In genomic region chr2:101597347-101597944, GRCh38 we compare ENCODE assay signal across 1 cellular context.
A peak's percentile ranks its signal among the peaks of the same experiment; 100 is the strongest.
TF ChIP-seq lines count a peak whose summit lies in the region.

No MANE protein-coding gene starts in this region.

TF ChIP-seq in HepG2, 621 proteins besides CTCF, POLR2A, EP300 and RAD21 (continued from another document and continues in another):
- TF ChIP-seq ZBTB34 (CRISPR knock-in tag; IDR thresholded peaks at IDR 0.05) (no peak), HNF4A (CRISPR knock-in tag; IDR thresholded peaks at IDR 0.05) (peak; percentile 92), RBAK (CRISPR knock-in tag; IDR thresholded peaks at IDR 0.05) (no peak), DRAP1 (CRISPR knock-in tag; IDR thresholded peaks at IDR 0.05) (peak; percentile 31; the same call in 1 of the 2 replicates), ZNF275 (CRISPR knock-in tag; IDR thresholded peaks at IDR 0.05; ENCODE audit: borderline replicate concordance) (no peak), ZGPAT (CRISPR knock-in tag; IDR thresholded peaks at IDR 0.05) (peak; percentile 67), ZNF644 (CRISPR knock-in tag; IDR thresholded peaks at IDR 0.05; ENCODE audit: low read depth) (peak; percentile 44; the same call in 1 of the 2 replicates), ATF2 (CRISPR knock-in tag; IDR thresholded peaks at IDR 0.05) (0 out of 2 replicates have a peak, but pooled peaks have one; percentile 62), CREB1 (IDR thresholded peaks at IDR 0.05) (no peak), CREB1 (CRISPR knock-in tag; IDR thresholded peaks at IDR 0.05) (0 out of 2 replicates have a peak, but pooled peaks have one; percentile 35), ZNF260 (CRISPR knock-in tag; IDR thresholded peaks at IDR 0.05; ENCODE audit: borderline replicate concordance, low read depth) (no peak), ZNF703 (CRISPR knock-in tag; IDR thresholded peaks at IDR 0.05; ENCODE audit: borderline replicate concordance) (no peak), SP140L (CRISPR knock-in tag; IDR thresholded peaks at IDR 0.05; ENCODE audit: borderline replicate concordance) (0 out of 2 replicates have a peak, but pooled peaks have one; percentile 71), HDAC1 (CRISPR knock-in tag; IDR thresholded peaks at IDR 0.05) (peak; percentile 18; the same call in 1 of the 2 replicates), GATAD2A (CRISPR knock-in tag; IDR thresholded peaks at IDR 0.05) (peak; percentile 83), TARDBP (CRISPR knock-in tag; IDR thresholded peaks at IDR 0.05) (0 out of 2 replicates have a peak, but pooled peaks have one; percentile 47), TEF (CRISPR knock-in tag; IDR thresholded peaks at IDR 0.05) (no peak), HOXA3 (CRISPR knock-in tag; IDR thresholded peaks at IDR 0.05) (0 out of 2 replicates have a peak, but pooled peaks have one; percentile 28), FOXP1 (IDR thresholded peaks at IDR 0.05) (no peak), FOXP1 (CRISPR knock-in tag; IDR thresholded peaks at IDR 0.05) (peak; percentile 4; the same call in 1 of the 2 replicates), ZFX (CRISPR knock-in tag; IDR thresholded peaks at IDR 0.05; ENCODE audit: low read depth) (peak; percentile 33; the same call in 1 of the 2 replicates), PATZ1 (CRISPR knock-in tag; IDR thresholded peaks at IDR 0.05) (0 out of 2 replicates have a peak, but pooled peaks have one; percentile 9), ZNF605 (CRISPR knock-in tag; IDR thresholded peaks at IDR 0.05) (no peak), CEBPG (CRISPR knock-in tag; IDR thresholded peaks at IDR 0.05) (0 out of 2 replicates have a peak, but pooled peaks have one; percentile 21), SALL2 (CRISPR knock-in tag; IDR thresholded peaks at IDR 0.05) (no peak), SMC3 (IDR thresholded peaks at IDR 0.05; ENCODE audit: low read length) (peak; percentile 25; the same call in 1 of the 2 replicates), ZSCAN12 (CRISPR knock-in tag; IDR thresholded peaks at IDR 0.05) (no peak), NCOA2 (CRISPR knock-in tag; IDR thresholded peaks at IDR 0.05) (0 out of 2 replicates have a peak, but pooled peaks have one; percentile 48), ARID4A (CRISPR knock-in tag; IDR thresholded peaks at IDR 0.05; ENCODE audit: borderline replicate concordance) (no peak), MIER2 (CRISPR knock-in tag; IDR thresholded peaks at IDR 0.05) (peak; percentile 40; the same call in 1 of the 2 replicates), GTF3A (CRISPR knock-in tag; conservative IDR thresholded peaks at IDR 0.05) (no peak), HNF4G (IDR thresholded peaks at IDR 0.05; ENCODE audit: borderline replicate concordance, low read depth, low read length) (peak; percentile 58; the same call in 1 of the 2 replicates), HNF4G (CRISPR knock-in tag; IDR thresholded peaks at IDR 0.05; ENCODE audit: borderline replicate concordance, low read depth) (no peak), IKZF1 (IDR thresholded peaks at IDR 0.05) (no peak), ZNF124 (CRISPR knock-in tag; IDR thresholded peaks at IDR 0.05) (0 out of 2 replicates have a peak, but pooled peaks have one; percentile 51), TGIF2 (CRISPR knock-in tag; IDR thresholded peaks at IDR 0.05) (0 out of 2 replicates have a peak, but pooled peaks have one; percentile 24), ZKSCAN1 (IDR thresholded peaks at IDR 0.05; ENCODE audit: low read length) (no peak), MIER3 (CRISPR knock-in tag; IDR thresholded peaks at IDR 0.05; ENCODE audit: borderline replicate concordance) (no peak), SKIL (CRISPR knock-in tag; IDR thresholded peaks at IDR 0.05; ENCODE audit: borderline replicate concordance) (peak; percentile 73), ZNF543 (CRISPR knock-in tag; IDR thresholded peaks at IDR 0.05) (no peak; the same call in 1 of the 2 replicates), ZNF670 (CRISPR knock-in tag; IDR thresholded peaks at IDR 0.05; ENCODE audit: borderline replicate concordance) (no peak), TEAD3 (CRISPR knock-in tag; optimal IDR thresholded peaks at IDR 0.05; ENCODE audit: borderline replicate concordance) (peak; percentile 95), RFX3 (CRISPR knock-in tag; IDR thresholded peaks at IDR 0.05) (0 out of 2 replicates have a peak, but pooled peaks have one; percentile 16), ESRRA (CRISPR knock-in tag; IDR thresholded peaks at IDR 0.05; ENCODE audit: low read depth) (peak; percentile 60; the same call in 1 of the 2 replicates), HNF1B (CRISPR knock-in tag; IDR thresholded peaks at IDR 0.05) (no peak), REL (CRISPR knock-in tag; conservative IDR thresholded peaks at IDR 0.05) (no peak), HHEX (CRISPR knock-in tag; IDR thresholded peaks at IDR 0.05) (no peak), ARNT (IDR thresholded peaks at IDR 0.05) (no peak), ZNF572 (CRISPR knock-in tag; IDR thresholded peaks at IDR 0.05) (no peak), AGO1 (IDR thresholded peaks at IDR 0.05; ENCODE audit: low read depth, low read length, poor library complexity, severe bottlenecking) (no peak)
